In genomic region chr13:110248449-110249143, GRCh38 we compare ENCODE assay signal across 14 cellular contexts. TPM values are rescaled to one million over a fixed set of nuclear protein-coding genes. Genes with fewer than 3 reads are reported as not detected.
A peak's percentile ranks its signal among the peaks of the same experiment; 100 is the strongest.
DNase-seq lines count a peak whose midpoint lies in the region; ATAC-seq and TF ChIP-seq lines count a peak whose summit lies in the region.
"Had no signal": no experiment of that assay in that cellular context is flagged by ENCODE, and none has a peak within 500 bp of the region (broad histone marks: within the 10 kb centered on the region; RNA-seq: fewer than 3 reads in every experiment).

No MANE protein-coding gene starts in this region.

- no peaks in the 10 kb centered on the region for H3K9me3 Mint-ChIP-seq in stimulated activated memory B cell treated with anti-CD40 and anti-IgM and Interleukin-4, amounts not matched to agents 10 μg/mL and 1 μg/mL and 100 μg/mL, for 72 hours
- no peaks in the 10 kb centered on the region for H3K9me3 Mint-ChIP-seq in stimulated activated naive CD8-positive, alpha-beta T cell treated with anti-CD3 and anti-CD28 coated beads, Interleukin-15, amount 100 ng/mL, for 72 hours
- H3K9me3 Mint-ChIP-seq: activated CD4-positive, alpha-beta memory T cell treated with anti-CD3 and anti-CD28 coated beads, Interleukin-2, amount 10 ng/mL, durations not matched to agents 7 days and 5 days had no signal

- no peak for ATAC-seq in stimulated activated memory B cell treated with anti-CD40 and anti-IgM and Interleukin-4, amounts not matched to agents 10 μg/mL and 1 μg/mL and 100 μg/mL, for 72 hours
- ATAC-seq in stimulated activated naive CD8-positive, alpha-beta T cell treated with anti-CD3 and anti-CD28 coated beads, Interleukin-15, amount 100 ng/mL, for 72 hours, result no peak
- ATAC-seq in HG02885 (IDR thresholded peaks at IDR 0.05; ENCODE audit: poor library complexity, unreplicated experiment), result no peak

- no peaks in the 10 kb centered on the region for H3K27me3 ChIP-seq in Peyer's patch
- H3K27me3 ChIP-seq in duodenal mucosa (ENCODE audit: control insufficient read depth in 1 of 2, insufficient read depth in 2 of 2, low read length in 2 of 2), result no peaks in the 10 kb centered on the region
- no peaks in the 10 kb centered on the region for H3K27me3 ChIP-seq in muscle layer of colon (ENCODE audit: control insufficient read depth in 1 of 2, insufficient read depth in 2 of 2, low read length in 2 of 2)
- no peaks in the 10 kb centered on the region for H3K27me3 ChIP-seq in subcutaneous abdominal adipose tissue (ENCODE audit: control insufficient read depth in 5 of 5, insufficient read depth in 4 of 5, low read length in 5 of 5)
- H3K27me3 ChIP-seq: BLaER1 treated with 17β-estradiol and CSF1 and Interleukin-3, amounts not matched to agents 10 nM and 100 nM; SJCRH30 had no signal

- no peaks in the 10 kb centered on the region for H3K36me3 Mint-ChIP-seq in stimulated activated memory B cell treated with anti-CD40 and anti-IgM and Interleukin-4, amounts not matched to agents 10 μg/mL and 1 μg/mL and 100 μg/mL, for 72 hours

- H3K36me3 ChIP-seq in Peyer's patch (no peaks in the 10 kb centered on the region), duodenal mucosa (ENCODE audit: control insufficient read depth in 1 of 2, insufficient read depth in 2 of 2, low read length in 2 of 2) (no peaks in the 10 kb centered on the region), muscle layer of colon (ENCODE audit: insufficient read depth, low read length) (no peaks in the 10 kb centered on the region), subcutaneous abdominal adipose tissue (ENCODE audit: control insufficient read depth in 5 of 5, insufficient read depth in 5 of 5, low read length in 5 of 5) (peaks cover 0 to 36% (median 7%) of the 10 kb centered on the region in 5 donors)
- H3K36me3 ChIP-seq: BLaER1 treated with 17β-estradiol and CSF1 and Interleukin-3, amounts not matched to agents 10 nM and 100 nM had no signal

- no peak for TF ChIP-seq CTCF in Peyer's patch (IDR thresholded peaks at IDR 0.05)

- H3K27me3 Mint-ChIP-seq in stimulated activated memory B cell treated with anti-CD40 and anti-IgM and Interleukin-4, amounts not matched to agents 10 μg/mL and 1 μg/mL and 100 μg/mL, for 72 hours, result no peaks in the 10 kb centered on the region
- H3K27me3 Mint-ChIP-seq in stimulated activated naive CD8-positive, alpha-beta T cell treated with anti-CD3 and anti-CD28 coated beads, Interleukin-15, amount 100 ng/mL, for 72 hours, result peaks cover 23% of the 10 kb centered on the region

- no peak overlapping the region for H3K27ac Mint-ChIP-seq in stimulated activated memory B cell treated with anti-CD40 and anti-IgM and Interleukin-4, amounts not matched to agents 10 μg/mL and 1 μg/mL and 100 μg/mL, for 72 hours
- H3K27ac Mint-ChIP-seq in stimulated activated naive CD8-positive, alpha-beta T cell treated with anti-CD3 and anti-CD28 coated beads, Interleukin-15, amount 100 ng/mL, for 72 hours, result no peak overlapping the region
- H3K27ac Mint-ChIP-seq: activated CD4-positive, alpha-beta memory T cell treated with anti-CD3 and anti-CD28 coated beads, Interleukin-2, amount 10 ng/mL, durations not matched to agents 7 days and 5 days had no signal

- DNase-seq in Peyer's patch (no peak), 8988T (no peak)
- no peak for DNase-seq in stimulated activated naive CD8-positive, alpha-beta T cell treated with anti-CD3 and anti-CD28 coated beads, Interleukin-15, amount 100 ng/mL, for 72 hours
- DNase-seq: activated CD4-positive, alpha-beta memory T cell treated with anti-CD3 and anti-CD28 coated beads, Interleukin-2, amount 10 ng/mL, durations not matched to agents 7 days and 5 days; activated effector memory CD4-positive, alpha-beta T cell treated with anti-CD3 and anti-CD28 coated beads, Interleukin-2, amount 50 U/mL, for 16 hours; NCI-H2107; SJCRH30; stimulated activated CD4-positive, alpha-beta T cell treated with anti-CD3 and anti-CD28 coated beads, Interleukin-15, amount 100 ng/mL, for 24 hours had no signal

- H3K9ac ChIP-seq in duodenal mucosa (ENCODE audit: low read depth in 1 of 2, low read length in 2 of 2), result no peak overlapping the region
- no peak overlapping the region for H3K9ac ChIP-seq in muscle layer of colon (ENCODE audit: low read length)
- H3K9ac ChIP-seq in subcutaneous abdominal adipose tissue (ENCODE audit: low read length in 5 of 5), result peak overlapping the region in 4 of 5 donors; percentile 12 to 62 (median 48)
- H3K9ac ChIP-seq: BLaER1 treated with 17β-estradiol and CSF1 and Interleukin-3, amounts not matched to agents 10 nM and 100 nM had no signal

- no peak for TF ChIP-seq POLR2A in Peyer's patch (IDR thresholded peaks at IDR 0.05)

- H3K27ac ChIP-seq in Peyer's patch (peak overlapping the region; percentile 52 to 87 (median 67)), duodenal mucosa (ENCODE audit: low read depth, low read length) (peak overlapping the region; percentile 66), muscle layer of colon (ENCODE audit: low read depth, low read length) (peak overlapping the region; percentile 63), subcutaneous abdominal adipose tissue (ENCODE audit: low read depth, low read length) (peak overlapping the region; percentile 97)
- H3K27ac ChIP-seq: BLaER1 treated with 17β-estradiol and CSF1 and Interleukin-3, amounts not matched to agents 10 nM and 100 nM had no signal

- H3K4me3 Mint-ChIP-seq in stimulated activated memory B cell treated with anti-CD40 and anti-IgM and Interleukin-4, amounts not matched to agents 10 μg/mL and 1 μg/mL and 100 μg/mL, for 72 hours, result no peak overlapping the region
- no peak overlapping the region for H3K4me3 Mint-ChIP-seq in stimulated activated naive CD8-positive, alpha-beta T cell treated with anti-CD3 and anti-CD28 coated beads, Interleukin-15, amount 100 ng/mL, for 72 hours
- H3K4me3 Mint-ChIP-seq: activated CD4-positive, alpha-beta memory T cell treated with anti-CD3 and anti-CD28 coated beads, Interleukin-2, amount 10 ng/mL, durations not matched to agents 7 days and 5 days had no signal

- H3K4me1 ChIP-seq in Peyer's patch (peaks cover 0 to 37% (median 0%) of the 10 kb centered on the region in 4 donors), duodenal mucosa (ENCODE audit: control insufficient read depth in 1 of 2, insufficient read depth in 2 of 2, low read length in 2 of 2) (peaks cover 0 to 10% of the 10 kb centered on the region in 2 donors), muscle layer of colon (ENCODE audit: insufficient read depth, low read length) (peaks cover 73% of the 10 kb centered on the region), subcutaneous abdominal adipose tissue (ENCODE audit: control insufficient read depth in 5 of 5, insufficient read depth in 5 of 5, low read length in 5 of 5) (peaks cover 32 to 76% (median 73%) of the 10 kb centered on the region in 5 donors)

- H3K4me3 ChIP-seq in Peyer's patch (no peak overlapping the region), duodenal mucosa (ENCODE audit: low read depth in 1 of 2, low read length in 2 of 2) (peak overlapping the region in 1 of 2 donors; percentile 8), muscle layer of colon (ENCODE audit: low read depth in 1 of 2, low read length in 2 of 2) (no peak overlapping the region), subcutaneous abdominal adipose tissue (ENCODE audit: low read depth in 1 of 5, low read length in 5 of 5) (no peak overlapping the region)
- H3K4me3 ChIP-seq: BLaER1 treated with 17β-estradiol and CSF1 and Interleukin-3, amounts not matched to agents 10 nM and 100 nM; SJCRH30 had no signal

- peaks cover 6% of the 10 kb centered on the region for H3K4me1 Mint-ChIP-seq in stimulated activated memory B cell treated with anti-CD40 and anti-IgM and Interleukin-4, amounts not matched to agents 10 μg/mL and 1 μg/mL and 100 μg/mL, for 72 hours
- no peaks in the 10 kb centered on the region for H3K4me1 Mint-ChIP-seq in stimulated activated naive CD8-positive, alpha-beta T cell treated with anti-CD3 and anti-CD28 coated beads, Interleukin-15, amount 100 ng/mL, for 72 hours
- H3K4me1 Mint-ChIP-seq: activated CD4-positive, alpha-beta memory T cell treated with anti-CD3 and anti-CD28 coated beads, Interleukin-2, amount 10 ng/mL, durations not matched to agents 7 days and 5 days had no signal

- H3K9me3 ChIP-seq in Peyer's patch (no peaks in the 10 kb centered on the region), duodenal mucosa (ENCODE audit: control insufficient read depth in 1 of 2, low read length in 2 of 2) (no peaks in the 10 kb centered on the region), muscle layer of colon (ENCODE audit: low read length) (no peaks in the 10 kb centered on the region), subcutaneous abdominal adipose tissue (ENCODE audit: control insufficient read depth in 5 of 5, low read length in 5 of 5) (no peaks in the 10 kb centered on the region)
- H3K9me3 ChIP-seq: SJCRH30 had no signal

RNA-seq across cellular contexts. Expression of gene COL4A1, which starts 58.4 kb away (rescaled TPM):
- 10 to 100 TPM; 28.0 to 69.3 (median 36.3) TPM for total RNA-seq in Peyer's patch
- total RNA-seq: activated CD4-positive, alpha-beta memory T cell treated with anti-CD3 and anti-CD28 coated beads, Interleukin-2, amount 10 ng/mL, durations not matched to agents 7 days and 5 days had no signal

RNA-seq across cellular contexts. Expression of gene COL4A2, which starts 58.5 kb away (rescaled TPM):
- 100 to 1,000 TPM in 2 of 4 donors, 10 to 100 TPM in 2; 56.6 to 139 (median 89.1) TPM for total RNA-seq in Peyer's patch
- total RNA-seq: activated CD4-positive, alpha-beta memory T cell treated with anti-CD3 and anti-CD28 coated beads, Interleukin-2, amount 10 ng/mL, durations not matched to agents 7 days and 5 days had no signal

Comparison
In these comparisons a context has a peak if more than half of its experiments do, and no peak if none do; other contexts are left out.
1. H3K9ac ChIP-seq: peak in subcutaneous abdominal adipose tissue (4 of 5); none in duodenal mucosa (0 of 2) and muscle layer of colon (single experiment).
2. Peak in every context shown above with its lines, with median percentiles within 50 percentile points of each other: H3K27ac ChIP-seq.